16 cellular contexts compared by ENCODE assay signal in genomic region chr20:34337982-34338756, GRCh38. TPM values are rescaled to one million over a fixed set of nuclear protein-coding genes. Genes with fewer than 3 reads are reported as not detected.
DNase-seq lines count a peak whose midpoint lies in the region; ATAC-seq, FAIRE-seq and TF ChIP-seq lines count a peak whose summit lies in the region.
"Had no signal": no experiment of that assay in that cellular context is flagged by ENCODE, and none has a peak within 500 bp of the region (broad histone marks: within the 10 kb centered on the region; RNA-seq: fewer than 3 reads in every experiment).

No MANE protein-coding gene starts in this region.

- no peak for FAIRE-seq in HepG2 (lab: Jason Lieb, UNC)
- FAIRE-seq: frontal cortex had no signal

- H3K4me3 ChIP-seq in CD4-positive, alpha-beta memory T cell (ENCODE audit: low read length in 2 of 2), result no peak overlapping the region
- H3K4me3 ChIP-seq in OCI-LY7 (ENCODE audit: low read depth, low read length, poor library complexity, severe bottlenecking) (peak overlapping the region; percentile 25), HepG2 (replicated peaks in 1 of 3; ENCODE audit: insufficient read depth in 1 of 3, low read depth in 2 of 3, low read length in 3 of 3) (no peak overlapping the region), MG63 (no peak overlapping the region)
- H3K4me3 ChIP-seq: lung, SK-N-MC had no signal

- no peaks in the 10 kb centered on the region for H3K36me3 Mint-ChIP-seq in CD4-positive, alpha-beta memory T cell
- H3K36me3 Mint-ChIP-seq: activated naive CD8-positive, alpha-beta T cell treated with anti-CD3 and anti-CD28 coated beads, Interleukin-2, amount 10 ng/mL, durations not matched to agents 7 days and 5 days had no signal

- no peaks in the 10 kb centered on the region for H3K4me1 ChIP-seq in CD4-positive, alpha-beta memory T cell (ENCODE audit: insufficient read depth, low read length)
- peaks cover 30% of the 10 kb centered on the region for H3K4me1 ChIP-seq in OCI-LY7 (ENCODE audit: insufficient read depth, low read length, poor library complexity, severe bottlenecking)
- H3K4me1 ChIP-seq in HepG2 (ENCODE audit: insufficient read depth, low read length), result peaks cover 68% of the 10 kb centered on the region

- in situ Hi-C loops in HepG2 (cut with HindIII; ENCODE audit: extremely low pct_ligation_motif_present, low pct_unique_long_range_greater_than_20kb), result no loop called here

- TF ChIP-seq EP300 in HepG2 (IDR thresholded peaks at IDR 0.05; ENCODE audit: low read depth in 2 of 2, low read length in 2 of 2), result no peak
- TF ChIP-seq EP300 in HepG2 (CRISPR knock-in tag; IDR thresholded peaks at IDR 0.05; ENCODE audit: borderline replicate concordance), result no peak

- H3K36me3 ChIP-seq in CD4-positive, alpha-beta memory T cell (ENCODE audit: insufficient read depth, low read length), result no peaks in the 10 kb centered on the region
- H3K36me3 ChIP-seq in OCI-LY7 (ENCODE audit: insufficient read depth, low read length) (no peaks in the 10 kb centered on the region), HepG2 (replicated peaks in 1 of 2; ENCODE audit: control insufficient read depth in 1 of 2, insufficient read depth in 2 of 2, low read length in 2 of 2) (no peaks in the 10 kb centered on the region), MG63 (no peaks in the 10 kb centered on the region)

- no peaks in the 10 kb centered on the region for H3K79me2 ChIP-seq in OCI-LY7 (ENCODE audit: insufficient read depth, low read depth, low read length)
- no peaks in the 10 kb centered on the region for H3K79me2 ChIP-seq in HepG2 (ENCODE audit: insufficient read depth, low read length)

- no peaks in the 10 kb centered on the region for H3K9me2 ChIP-seq in OCI-LY7 (ENCODE audit: insufficient read depth, low read length)

- POLR2A ChIA-PET in CD4-positive, alpha-beta memory T cell (lab: Charles Lee; ENCODE audit: partially characterized antibody), result no interaction called here
- POLR2A ChIA-PET in OCI-LY7 (lab: Charles Lee) (interaction anchor here (0.6 to 2.0 kb wide), 5 partner anchors 10 to 36 kb away, joined by 3 to 6 read pairs (median 4); partner anchors contain the start of gene ITCH), HepG2 (lab: Yijun Ruan, JAX) (interaction anchor here (0.5 to 7.5 kb wide), 6 partner anchors 9 to 37 kb away, joined by 3 to 89 read pairs (median 3); partner anchors contain the start of gene ITCH)

- H3K27me3 ChIP-seq in CD4-positive, alpha-beta memory T cell (ENCODE audit: insufficient read depth, low read length), result no peaks in the 10 kb centered on the region
- H3K27me3 ChIP-seq in HepG2 (ENCODE audit: control insufficient read depth in 1 of 2, insufficient read depth in 2 of 2, low read length in 2 of 2), result no peaks in the 10 kb centered on the region
- H3K27me3 ChIP-seq in MG63, result no peaks in the 10 kb centered on the region

- H3K9me3 Mint-ChIP-seq in CD4-positive, alpha-beta memory T cell, result no peaks in the 10 kb centered on the region
- H3K9me3 Mint-ChIP-seq: activated naive CD8-positive, alpha-beta T cell treated with anti-CD3 and anti-CD28 coated beads, Interleukin-2, amount 10 ng/mL, durations not matched to agents 7 days and 5 days; HFFc6 had no signal

- WGBS in HepG2 (ENCODE audit: low lambda C conversion rate), result 92% methylated on average over 17 of the region's 17 CpGs

- H2AFZ ChIP-seq in OCI-LY7 (ENCODE audit: low read length) (peak overlapping the region; percentile 92), HepG2 (ENCODE audit: low read length) (no peak overlapping the region)

- H3K4me3 Mint-ChIP-seq in CD4-positive, alpha-beta memory T cell, result peak overlapping the region in 5 of 8 donors; percentile 14 to 73 (median 46)
- H3K4me3 Mint-ChIP-seq: activated naive CD8-positive, alpha-beta T cell treated with anti-CD3 and anti-CD28 coated beads, Interleukin-2, amount 10 ng/mL, durations not matched to agents 7 days and 5 days; HFFc6 had no signal

- ATAC-seq in GM19025 (IDR thresholded peaks at IDR 0.05; ENCODE audit: low read depth, unreplicated experiment), result peak; percentile 70
- ATAC-seq in HepG2, result no peak
- no peak for ATAC-seq in GM21528 (IDR thresholded peaks at IDR 0.05; ENCODE audit: low FRiP score, unreplicated experiment)
- no peak for ATAC-seq in GM21360 (IDR thresholded peaks at IDR 0.05; ENCODE audit: unreplicated experiment)

- H3K9me3 ChIP-seq in CD4-positive, alpha-beta memory T cell (ENCODE audit: control insufficient read depth in 1 of 2, low read length in 2 of 2), result no peaks in the 10 kb centered on the region
- no peaks in the 10 kb centered on the region for H3K9me3 ChIP-seq in OCI-LY7 (ENCODE audit: low read length)
- H3K9me3 ChIP-seq in HepG2 (ENCODE audit: low read length), result no peaks in the 10 kb centered on the region
- H3K9me3 ChIP-seq in MG63, result no peaks in the 10 kb centered on the region

- H3K9ac ChIP-seq in HepG2 (ENCODE audit: insufficient read depth, low read depth, low read length), result no peak overlapping the region
- H3K9ac ChIP-seq: KMS-11 had no signal

- BruUV-seq in OCI-LY7 (replicated peaks; lab: Mats Ljungman, UMichigan) (no TSS peak), HepG2 (replicated peaks; lab: Mats Ljungman, UMichigan) (no TSS peak)

- peak overlapping the region; percentile 13 to 88 (median 62) for H3K27ac Mint-ChIP-seq in CD4-positive, alpha-beta memory T cell
- H3K27ac Mint-ChIP-seq: activated naive CD8-positive, alpha-beta T cell treated with anti-CD3 and anti-CD28 coated beads, Interleukin-2, amount 10 ng/mL, durations not matched to agents 7 days and 5 days; HFFc6 had no signal

- DNase-seq in CD4-positive, alpha-beta memory T cell, result peak; percentile 9 to 40 (median 27)
- peak; percentile 73 for DNase-seq in OCI-LY7 (ENCODE audit: low spot score)
- no peak for DNase-seq in HepG2 (ENCODE audit: low spot score)
- DNase-seq in SK-N-DZ (ENCODE audit: low spot score), result no peak
- DNase-seq in MG63, result no peak
- DNase-seq: activated naive CD8-positive, alpha-beta T cell treated with anti-CD3 and anti-CD28 coated beads, Interleukin-2, amount 10 ng/mL, durations not matched to agents 7 days and 5 days; HFFc6; NCI-H1436; NCI-H345 had no signal

- CTCF ChIA-PET in CD4-positive, alpha-beta memory T cell (lab: Charles Lee; ENCODE audit: partially characterized antibody), result interaction anchor here (1.8 kb wide), 1 partner anchor 25 kb away, joined by 7 read pairs; no protein-coding TSS in a partner anchor
- CTCF ChIA-PET in OCI-LY7 (lab: Charles Lee; ENCODE audit: unreplicated experiment), result no interaction called here
- CTCF ChIA-PET in HepG2 (lab: Yijun Ruan, JAX; ENCODE audit: low intra/inter-chr PET ratio, low total read pairs), result no interaction called here

- H4K20me1 ChIP-seq in OCI-LY7 (ENCODE audit: insufficient read depth, low read length), result no peaks in the 10 kb centered on the region
- no peaks in the 10 kb centered on the region for H4K20me1 ChIP-seq in HepG2 (ENCODE audit: insufficient read depth, low read length)

- H3K27me3 Mint-ChIP-seq in CD4-positive, alpha-beta memory T cell, result no peaks in the 10 kb centered on the region
- H3K27me3 Mint-ChIP-seq: activated naive CD8-positive, alpha-beta T cell treated with anti-CD3 and anti-CD28 coated beads, Interleukin-2, amount 10 ng/mL, durations not matched to agents 7 days and 5 days had no signal

- intact Hi-C loops in CD4-positive, alpha-beta memory T cell (cut with micrococcal nuclease), result no loop called here
- intact Hi-C loops in OCI-LY7 (cut with micrococcal nuclease; ENCODE audit: unreplicated experiment) (no loop called here), HepG2 (cut with micrococcal nuclease; ENCODE audit: unreplicated experiment) (no loop called here)

- TF ChIP-seq RAD21 in HepG2 (CRISPR knock-in tag; IDR thresholded peaks at IDR 0.05), result no peak

- no peak for TF ChIP-seq POLR2A in HepG2 (IDR thresholded peaks at IDR 0.05; ENCODE audit: insufficient read depth in 1 of 2, low read depth in 2 of 2, low read length in 2 of 2)

- no peak overlapping the region for H3K27ac ChIP-seq in CD4-positive, alpha-beta memory T cell (ENCODE audit: low read depth, low read length)
- H3K27ac ChIP-seq in OCI-LY7 (ENCODE audit: low read depth, low read length, poor library complexity, severe bottlenecking) (peak overlapping the region; percentile 38), HepG2 (ENCODE audit: extremely low read length, insufficient read depth, low read length) (no peak overlapping the region)
- H3K27ac ChIP-seq: KMS-11, SK-N-MC had no signal

- no peak for TF ChIP-seq CTCF in OCI-LY7 (conservative IDR thresholded peaks at IDR 0.05; ENCODE audit: low read length)
- no peak for TF ChIP-seq CTCF in HepG2 (CRISPR knock-in tag; IDR thresholded peaks at IDR 0.05)

- peaks cover 0 to 6% (median under 1%) of the 10 kb centered on the region in 4 donors for H3K4me1 Mint-ChIP-seq in CD4-positive, alpha-beta memory T cell

- H3K4me2 ChIP-seq in OCI-LY7 (ENCODE audit: low read length), result peak overlapping the region; percentile 59
- no peak overlapping the region for H3K4me2 ChIP-seq in HepG2 (ENCODE audit: low read depth, low read length)
- H3K4me2 ChIP-seq: KMS-11 had no signal

RNA-seq across cellular contexts. Expression of gene ITCH, which starts 24.9 kb away (rescaled TPM):
- total RNA-seq in CD4-positive, alpha-beta memory T cell, result 10 to 100 TPM; 59.3 to 68.9 TPM
- 10 to 100 TPM in 1 of 2 donors, 1 to 10 TPM in 1; 9.7 to 25.2 TPM for polyA plus RNA-seq in CD4-positive, alpha-beta memory T cell
- 19.3 and 26.1 TPM in 2 replicates for total RNA-seq in OCI-LY7 (2014; rRNA removed; shearing (Covaris generic))
- 32.2 and 36.8 TPM in 2 replicates for total RNA-seq in OCI-LY7 (2022)
- total RNA-seq in HepG2 (2016; rRNA removed; fragmentation: Illumina TruSeq; extraction: Trizol), result 112 and 162 TPM in 2 replicates
- total RNA-seq in HepG2 (2016; cell fraction: cytosol; rRNA removed; fragmentation: Illumina TruSeq; extraction: Trizol; ENCODE audit: low read depth), result 73.1 and 80.6 TPM in 2 replicates
- 111 and 151 TPM in 2 replicates for total RNA-seq in HepG2 (2016; cell fraction: insoluble cytoplasmic fraction; rRNA removed; fragmentation: Illumina TruSeq; extraction: Trizol)
- total RNA-seq in HepG2 (2016; cell fraction: membrane; rRNA removed; fragmentation: Illumina TruSeq; extraction: Trizol), result 75.4 and 81.7 TPM in 2 replicates
- total RNA-seq in HepG2 (2016; cell fraction: nucleus; rRNA removed; fragmentation: Illumina TruSeq; extraction: Trizol), result 124 and 131 TPM in 2 replicates
- 17.4 and 20.5 TPM in 2 replicates for polyA plus RNA-seq in HepG2 (2011; rRNA removed)
- polyA plus RNA-seq in HepG2 (2011; cell fraction: cytosol; rRNA removed), result 7.4 and 12.7 TPM in 2 replicates
- 12.2 and 17.3 TPM in 2 replicates for polyA plus RNA-seq in HepG2 (2011; cell fraction: nucleus; rRNA removed)
- polyA plus RNA-seq in HepG2 (2012), result 44.6 and 45.2 TPM in 2 replicates
- 5.3 and 6.3 TPM in 2 replicates for polyA plus RNA-seq in HepG2 (2016; cell fraction: cytosol; fragmentation: Illumina TruSeq; extraction: Trizol; ENCODE audit: low read depth)
- 65.3 and 70.7 TPM in 2 replicates for polyA plus RNA-seq in HepG2 (2016; cell fraction: insoluble cytoplasmic fraction; fragmentation: Illumina TruSeq; extraction: Trizol; ENCODE audit: low read depth)
- 15.2 and 15.3 TPM in 2 replicates for polyA plus RNA-seq in HepG2 (2016; cell fraction: membrane; fragmentation: Illumina TruSeq; extraction: Trizol; ENCODE audit: low read depth)
- 55.0 and 61.2 TPM in 2 replicates for polyA plus RNA-seq in HepG2 (2016; cell fraction: nucleus; fragmentation: Illumina TruSeq; extraction: Trizol; ENCODE audit: insufficient read depth, low read depth)
- 30.6 and 37.6 TPM in 2 replicates for polyA minus RNA-seq in HepG2 (2011; rRNA and poly(A)+ RNA removed; ENCODE audit: low replicate concordance)
- 38.7 and 40.1 TPM in 2 replicates for polyA minus RNA-seq in HepG2 (2011; cell fraction: cytosol; rRNA and poly(A)+ RNA removed)
- polyA minus RNA-seq in HepG2 (2011; cell fraction: nucleus; rRNA and poly(A)+ RNA removed), result 79.4 and 86.2 TPM in 2 replicates
- polyA plus RNA-seq in SK-N-DZ (2014; cell fraction: cytosol; rRNA removed), result 27.7 and 36.2 TPM in 2 replicates
- 24.4 and 26.2 TPM in 2 replicates for polyA plus RNA-seq in SK-N-DZ (2014; cell fraction: nucleus; rRNA removed)
- total RNA-seq in MG63 (2014; rRNA removed; shearing (Covaris generic); ENCODE audit: low replicate concordance), result 26.2 and 47.8 TPM in 2 replicates

RNA-seq across cellular contexts. Expression of gene AHCY, which starts 35.0 kb away (rescaled TPM):
- 10 to 100 TPM; 23.1 to 24.2 TPM for total RNA-seq in CD4-positive, alpha-beta memory T cell
- 10 to 100 TPM; 21.2 to 30.6 TPM for polyA plus RNA-seq in CD4-positive, alpha-beta memory T cell
- 121 and 133 TPM in 2 replicates for total RNA-seq in OCI-LY7 (2014; rRNA removed; shearing (Covaris generic))
- total RNA-seq in OCI-LY7 (2022) (203 and 218 TPM in 2 replicates), HepG2 (2016; rRNA removed; fragmentation: Illumina TruSeq; extraction: Trizol) (407 and 447 TPM in 2 replicates)
- total RNA-seq in HepG2 (2016; cell fraction: cytosol; rRNA removed; fragmentation: Illumina TruSeq; extraction: Trizol; ENCODE audit: low read depth), result 184 and 192 TPM in 2 replicates
- total RNA-seq in HepG2 (2016; cell fraction: insoluble cytoplasmic fraction; rRNA removed; fragmentation: Illumina TruSeq; extraction: Trizol), result 393 and 407 TPM in 2 replicates
- 419 and 431 TPM in 2 replicates for total RNA-seq in HepG2 (2016; cell fraction: membrane; rRNA removed; fragmentation: Illumina TruSeq; extraction: Trizol)
- 242 and 265 TPM in 2 replicates for total RNA-seq in HepG2 (2016; cell fraction: nucleus; rRNA removed; fragmentation: Illumina TruSeq; extraction: Trizol)
- 419 and 492 TPM in 2 replicates for polyA plus RNA-seq in HepG2 (2011; rRNA removed)
- 522 and 613 TPM in 2 replicates for polyA plus RNA-seq in HepG2 (2011; cell fraction: cytosol; rRNA removed)
- 339 and 378 TPM in 2 replicates for polyA plus RNA-seq in HepG2 (2011; cell fraction: nucleus; rRNA removed)
- 339 and 364 TPM in 2 replicates for polyA plus RNA-seq in HepG2 (2012)
- polyA plus RNA-seq in HepG2 (2016; cell fraction: cytosol; fragmentation: Illumina TruSeq; extraction: Trizol; ENCODE audit: low read depth), result 232 and 234 TPM in 2 replicates
- 393 and 446 TPM in 2 replicates for polyA plus RNA-seq in HepG2 (2016; cell fraction: insoluble cytoplasmic fraction; fragmentation: Illumina TruSeq; extraction: Trizol; ENCODE audit: low read depth)
- 384 and 399 TPM in 2 replicates for polyA plus RNA-seq in HepG2 (2016; cell fraction: membrane; fragmentation: Illumina TruSeq; extraction: Trizol; ENCODE audit: low read depth)
- polyA plus RNA-seq in HepG2 (2016; cell fraction: nucleus; fragmentation: Illumina TruSeq; extraction: Trizol; ENCODE audit: insufficient read depth, low read depth), result 372 and 382 TPM in 2 replicates
- polyA minus RNA-seq in HepG2 (2011; rRNA and poly(A)+ RNA removed; ENCODE audit: low replicate concordance), result 730 and 1,221 TPM in 2 replicates
- polyA minus RNA-seq in HepG2 (2011; cell fraction: cytosol; rRNA and poly(A)+ RNA removed), result 306 and 309 TPM in 2 replicates
- 166 and 188 TPM in 2 replicates for polyA minus RNA-seq in HepG2 (2011; cell fraction: nucleus; rRNA and poly(A)+ RNA removed)
- polyA plus RNA-seq in SK-N-DZ (2014; cell fraction: cytosol; rRNA removed), result 369 and 395 TPM in 2 replicates
- 201 and 232 TPM in 2 replicates for polyA plus RNA-seq in SK-N-DZ (2014; cell fraction: nucleus; rRNA removed)
- total RNA-seq in MG63 (2014; rRNA removed; shearing (Covaris generic); ENCODE audit: low replicate concordance), result 151 and 216 TPM in 2 replicates

Comparison
In these comparisons a context has a peak if more than half of its experiments do, and no peak if none do; other contexts are left out.
1. DNase-seq: peak in CD4-positive, alpha-beta memory T cell (5 of 5) and OCI-LY7 (single experiment); none in HepG2 (single experiment), SK-N-DZ (single experiment) and MG63 (single experiment).